In genomic region chr2:217993817-217994459, GRCh38 we compare ENCODE assay signal across 8 cellular contexts. TPM values are rescaled to one million over a fixed set of nuclear protein-coding genes. Genes with fewer than 3 reads are reported as not detected.
DNase-seq lines count a peak whose midpoint lies in the region; ATAC-seq, FAIRE-seq and TF ChIP-seq lines count a peak whose summit lies in the region.

No MANE protein-coding gene starts in this region.

- H4K20me1 ChIP-seq in keratinocyte (ENCODE audit: control insufficient read depth, extremely low read depth, insufficient read depth, low read length), result no peaks in the 10 kb centered on the region

- no peak overlapping the region for H3K4me2 ChIP-seq in keratinocyte (ENCODE audit: control insufficient read depth, extremely low read depth, insufficient read depth, low read depth, low read length)

- TF ChIP-seq CTCF in ascending aorta (IDR thresholded peaks at IDR 0.05) (peak; percentile 48 to 80 (median 76)), keratinocyte (optimal IDR thresholded peaks at IDR 0.05 in 1 of 3, IDR thresholded peaks at IDR 0.05 in 1 of 3, conservative IDR thresholded peaks at IDR 0.05 in 1 of 3; ENCODE audit: extremely low read depth in 1 of 3, insufficient read depth in 2 of 3, low read length in 3 of 3) (peak in 2 of 3 experiments; percentile 74 to 81)

- DNase-seq in COLO668 (lab: John Stamatoyannopoulos, UW; ENCODE audit: unreplicated experiment) (peak; percentile 70), T follicular helper cell (ENCODE audit: low read depth) (peak; percentile 24), ascending aorta (ENCODE audit: low spot score in 2 of 2) (peak in 1 of 2 donors; percentile 88), keratinocyte (ENCODE audit: low read depth, low spot score) (no peak)
- peak; percentile 64 for DNase-seq in stimulated activated CD4-positive, alpha-beta T cell treated with anti-CD3 and anti-CD28 coated beads, Interleukin-4, amount 100 ng/mL, for 1 hour

- H3K27me3 ChIP-seq in ascending aorta, result no peaks in the 10 kb centered on the region
- no peaks in the 10 kb centered on the region for H3K27me3 ChIP-seq in keratinocyte (ENCODE audit: control insufficient read depth, extremely low read depth, insufficient read depth, low read length)

- H3K36me3 ChIP-seq in ascending aorta, result peaks cover 14 to 23% of the 10 kb centered on the region in 2 donors
- no peaks in the 10 kb centered on the region for H3K36me3 ChIP-seq in keratinocyte (ENCODE audit: control insufficient read depth in 2 of 2, extremely low read depth in 1 of 2, insufficient read depth in 2 of 2, low read length in 2 of 2)

- H3K9me1 ChIP-seq in keratinocyte (ENCODE audit: control insufficient read depth, extremely low read depth, insufficient read depth, low read length), result no peaks in the 10 kb centered on the region

- no peak for TF ChIP-seq POLR2A in GM18505 (IDR thresholded peaks at IDR 0.05; ENCODE audit: borderline replicate concordance, extremely low read depth, insufficient read depth, insufficient read length)

- FAIRE-seq in keratinocyte (lab: Jason Lieb, UNC), result no peak

- H3K79me2 ChIP-seq in keratinocyte (ENCODE audit: control insufficient read depth, insufficient read depth, low read length), result no peaks in the 10 kb centered on the region

- H3K27ac ChIP-seq in ascending aorta (peak overlapping the region; percentile 59 to 69), keratinocyte (ENCODE audit: control insufficient read depth, insufficient read depth, low read length) (no peak overlapping the region)

- intact Hi-C loops in ascending aorta (cut with DNase I), result loop anchor here (2.0 kb wide), 1 partner anchor 15 kb away; no protein-coding TSS in a partner anchor

- H3K4me3 ChIP-seq in ascending aorta, result peak overlapping the region in 1 of 2 donors; percentile 3
- H3K4me3 ChIP-seq in keratinocyte (ENCODE audit: control insufficient read depth in 2 of 3, extremely low read depth in 1 of 3, insufficient read depth in 2 of 3, low read depth in 1 of 3, low read length in 3 of 3), result no peak overlapping the region

- H2AFZ ChIP-seq in keratinocyte (ENCODE audit: control insufficient read depth, low read length), result no peak overlapping the region

- H3K4me1 ChIP-seq in ascending aorta (peaks cover 21 to 50% of the 10 kb centered on the region in 2 donors), keratinocyte (ENCODE audit: control insufficient read depth, extremely low read depth, insufficient read depth, low read length) (peaks cover 27% of the 10 kb centered on the region)

- H3K9me3 ChIP-seq in ascending aorta, result no peaks in the 10 kb centered on the region
- no peaks in the 10 kb centered on the region for H3K9me3 ChIP-seq in keratinocyte (ENCODE audit: control insufficient read depth, low read depth, low read length)

- H3K9ac ChIP-seq in keratinocyte (ENCODE audit: control insufficient read depth, extremely low read depth, insufficient read depth, low read length), result no peak overlapping the region

- ATAC-seq in HG03175 (IDR thresholded peaks at IDR 0.05; ENCODE audit: unreplicated experiment), result peak; percentile 55
- no peak for ATAC-seq in GM18505 (IDR thresholded peaks at IDR 0.05; ENCODE audit: unreplicated experiment)
- ATAC-seq in GM18517 (IDR thresholded peaks at IDR 0.05; ENCODE audit: unreplicated experiment), result no peak

- dilution Hi-C loops in keratinocyte (cut with MboI; ENCODE audit: extremely low pct_ligation_motif_present, low sequenced_read_pairs), result no loop called here

RNA-seq across cellular contexts. Expression of gene TNS1, which starts 8.9 kb away (rescaled TPM):
- 1,334 TPM for total RNA-seq in ascending aorta
- polyA plus RNA-seq in keratinocyte, result 1.7 to 2.9 TPM (median 2.5 TPM) in 3 replicates
- 0.54 TPM for polyA plus RNA-seq in keratinocyte (2011; ENCODE audit: low read depth)
- polyA plus RNA-seq in keratinocyte (2011; cell fraction: cytosol; rRNA removed), result 1.1 and 1.4 TPM in 2 replicates
- 13.6 and 14.6 TPM in 2 replicates for polyA plus RNA-seq in keratinocyte (2011; cell fraction: nucleus; rRNA removed)
- polyA plus RNA-seq in keratinocyte (2012; ENCODE audit: low replicate concordance), result 1.4 and 5.7 TPM in 2 replicates
- polyA minus RNA-seq in keratinocyte, result 9.7 to 35.0 TPM (median 17.2 TPM) in 3 replicates
- 3.8 TPM for polyA minus RNA-seq in keratinocyte (2011; cell fraction: cytosol; rRNA and poly(A)+ RNA removed)
- polyA minus RNA-seq in keratinocyte (2011; cell fraction: nucleus; rRNA and poly(A)+ RNA removed), result 13.3 and 20.4 TPM in 2 replicates
